Comparison of ENCODE assay signal across 11 cellular contexts in genomic region chr6:26531897-26532296, GRCh38. TPM values are rescaled to one million over a fixed set of nuclear protein-coding genes. Genes with fewer than 3 reads are reported as not detected.
DNase-seq lines count a peak whose midpoint lies in the region; ATAC-seq and TF ChIP-seq lines count a peak whose summit lies in the region.
"Had no signal": no experiment of that assay in that cellular context is flagged by ENCODE, and none has a peak within 500 bp of the region (broad histone marks: within the 10 kb centered on the region; RNA-seq: fewer than 3 reads in every experiment).

No MANE protein-coding gene starts in this region.

- H4K20me1 ChIP-seq in IMR-90 (ENCODE audit: insufficient read depth, low read length), result no peaks in the 10 kb centered on the region

- dilution Hi-C loops in IMR-90 (cut with HindIII; ENCODE audit: low sequenced_read_pairs, unreplicated experiment), result no loop called here

- TF ChIP-seq POLR2A in IMR-90 (IDR thresholded peaks at IDR 0.05; ENCODE audit: low read depth, low read length), result no peak

- no peaks in the 10 kb centered on the region; a peak in 1 of 4 replicates for H3K79me1 ChIP-seq in IMR-90 (ENCODE audit: low read depth in 1 of 2, low read length in 2 of 2)
- H3K79me1 ChIP-seq in neuronal stem cell (ENCODE audit: low read depth, low read length), result no peaks in the 10 kb centered on the region

- ATAC-seq in IMR-90 (ENCODE audit: low read depth) (no peak), SK-N-SH treated with all-trans-retinoic acid at 6 μM for 48 hours (no peak), GM19395 (IDR thresholded peaks at IDR 0.05; ENCODE audit: unreplicated experiment) (no peak)

- in situ Hi-C loops in IMR-90 (cut with MboI; ENCODE audit: low sequenced_read_pairs), result no loop called here

- no peak overlapping the region for H2BK5ac ChIP-seq in IMR-90 (ENCODE audit: low read depth, low read length, poor library complexity, severe bottlenecking)
- H2BK5ac ChIP-seq in neuronal stem cell (ENCODE audit: low read length), result no peak overlapping the region

- BruUV-seq in IMR-90 (replicated peaks; lab: Mats Ljungman, UMichigan), result no TSS peak

- POLR2A ChIA-PET in IMR-90 (lab: Charles Lee; ENCODE audit: unreplicated experiment), result interaction anchor here (0.6 kb wide), 1 partner anchor 616 kb away, joined by 15 read pairs; no protein-coding TSS in a partner anchor

- no peak overlapping the region for H2AFZ ChIP-seq in IMR-90 (replicated peaks; ENCODE audit: low read length, poor library complexity)
- peak overlapping the region; percentile 11 for H2AFZ ChIP-seq in neuronal stem cell (ENCODE audit: low read length)

- DNase-seq in CD1c-positive myeloid dendritic cell (ENCODE audit: extremely low spot score) (peak; percentile 44), IMR-90 (no peak), ascending aorta (ENCODE audit: low spot score in 2 of 2) (peak in 1 of 2 donors; percentile 45), neuronal stem cell (ENCODE audit: low spot score) (no peak), NCI-H82 (lab: John Stamatoyannopoulos, UW) (no peak), SHP77 treated with DMSO at 0.1 percent for 48 hours (lab: John Stamatoyannopoulos, UW) (no peak)
- DNase-seq: NCI-H345; stimulated activated CD4-positive, alpha-beta T cell treated with anti-CD3 and anti-CD28 coated beads, Interleukin-1b, Interleukin-23, amount 100 ng/mL, for 48 hours; testis had no signal

- H3K9ac ChIP-seq in IMR-90 (ENCODE audit: low read depth, low read length) (no peak overlapping the region), neuronal stem cell (ENCODE audit: low read depth, low read length, poor library complexity) (no peak overlapping the region)

- H3K9me1 ChIP-seq in IMR-90 (ENCODE audit: insufficient read depth, low read length), result peaks cover 3% of the 10 kb centered on the region; the same call in 1 of the 2 replicates

- WGBS in IMR-90 (ENCODE audit: extremely low coverage in 2 of 2, insufficient read length in 1 of 2), 2 experiments, result no CpG with 5 or more reads among the region's 1 CpG
- no CpG with 5 or more reads among the region's 1 CpG for WGBS in neuronal stem cell (ENCODE audit: extremely low coverage in 2 of 2, insufficient read length in 2 of 2, insufficient replicate concordance in 1 of 2), 2 donors

- H3K27ac ChIP-seq in IMR-90 (ENCODE audit: insufficient read depth, low read length) (no peak overlapping the region), ascending aorta (peak overlapping the region; percentile 79 to 85), neuronal stem cell (replicated peaks; ENCODE audit: low read length) (no peak overlapping the region)

- H4K8ac ChIP-seq in IMR-90 (ENCODE audit: low read depth in 2 of 2, low read length in 2 of 2) (no peak overlapping the region), neuronal stem cell (ENCODE audit: low read depth, low read length) (no peak overlapping the region)

- H3K23ac ChIP-seq in IMR-90 (ENCODE audit: low read depth, low read length) (0 out of 2 replicates have a peak overlapping the region, but pooled peaks have one; percentile 19), neuronal stem cell (ENCODE audit: low read depth, low read length, poor library complexity) (no peak overlapping the region)

- no peak overlapping the region for H2BK20ac ChIP-seq in IMR-90 (ENCODE audit: low read depth, low read length)

- CTCF ChIA-PET in IMR-90 (lab: Yijun Ruan, JAX), result no interaction called here

- H4K5ac ChIP-seq in IMR-90 (ENCODE audit: low read depth, low read length), result no peak overlapping the region

- H3K27me3 ChIP-seq in IMR-90 (ENCODE audit: control insufficient read depth, insufficient read depth, low read length), result no peaks in the 10 kb centered on the region
- H3K27me3 ChIP-seq in ascending aorta, result no peaks in the 10 kb centered on the region
- peaks cover 0 to 8% (median 0%) of the 10 kb centered on the region in 3 experiments for H3K27me3 ChIP-seq in neuronal stem cell (ENCODE audit: control insufficient read depth in 3 of 3, insufficient read depth in 3 of 3, low read depth in 1 of 3, low read length in 3 of 3)
- H3K27me3 ChIP-seq: testis had no signal

- no peak overlapping the region for H2AK9ac ChIP-seq in IMR-90 (replicated peaks; ENCODE audit: low read depth, low read length, poor library complexity)

- H2AK5ac ChIP-seq in IMR-90 (ENCODE audit: low read depth, low read length) (no peak overlapping the region), neuronal stem cell (ENCODE audit: low read depth, low read length) (no peak overlapping the region)

- H2BK120ac ChIP-seq in IMR-90 (ENCODE audit: low read depth, low read length) (no peak overlapping the region), neuronal stem cell (ENCODE audit: low read depth, low read length) (no peak overlapping the region)

- H2BK15ac ChIP-seq in IMR-90 (ENCODE audit: low read depth, low read length) (no peak overlapping the region), neuronal stem cell (ENCODE audit: low read length) (no peak overlapping the region)

- H3K18ac ChIP-seq in IMR-90 (ENCODE audit: low read depth, low read length), result no peak overlapping the region
- H3K18ac ChIP-seq in neuronal stem cell (ENCODE audit: low read length), result no peak overlapping the region

- no peaks in the 10 kb centered on the region for H3K9me3 ChIP-seq in IMR-90 (ENCODE audit: control insufficient read depth, insufficient read depth, low read length)
- no peaks in the 10 kb centered on the region for H3K9me3 ChIP-seq in ascending aorta
- H3K9me3 ChIP-seq in neuronal stem cell (replicated peaks in 1 of 2; ENCODE audit: control insufficient read depth in 2 of 2, insufficient read depth in 1 of 2, low read depth in 1 of 2, low read length in 2 of 2), result no peaks in the 10 kb centered on the region
- H3K9me3 ChIP-seq: testis had no signal

- H3K14ac ChIP-seq in IMR-90 (replicated peaks; ENCODE audit: low read depth, low read length), result no peak overlapping the region
- no peak overlapping the region for H3K14ac ChIP-seq in neuronal stem cell (ENCODE audit: low read length)

- TF ChIP-seq RAD21 in IMR-90 (IDR thresholded peaks at IDR 0.05; ENCODE audit: low read length), result no peak

- H3K4me3 ChIP-seq in IMR-90 (ENCODE audit: insufficient read depth, low read depth, low read length) (no peak overlapping the region), ascending aorta (no peak overlapping the region), neuronal stem cell (ENCODE audit: low read length in 2 of 2) (no peak overlapping the region)

- no peak for TF ChIP-seq CTCF in IMR-90 (conservative IDR thresholded peaks at IDR 0.05; ENCODE audit: low read depth, low read length)
- TF ChIP-seq CTCF in ascending aorta (IDR thresholded peaks at IDR 0.05), result no peak

- intact Hi-C loops in IMR-90 (cut with micrococcal nuclease) (loop anchor here (2.0 kb wide), 1 partner anchor 191 kb away; no protein-coding TSS in a partner anchor), ascending aorta (cut with DNase I) (loop anchor here (1.0 to 10.0 kb wide), 2 partner anchors 11 to 357 kb away; no protein-coding TSS in a partner anchor)

- no peak overlapping the region for H3K56ac ChIP-seq in IMR-90 (ENCODE audit: extremely low read depth, insufficient read depth, low read length)

- H3K4me1 ChIP-seq in IMR-90 (ENCODE audit: control insufficient read depth, insufficient read depth, low read length) (peaks cover 2% of the 10 kb centered on the region; the same call in 1 of the 2 replicates), ascending aorta (peaks cover 5 to 22% of the 10 kb centered on the region in 2 donors), neuronal stem cell (ENCODE audit: control insufficient read depth in 2 of 2, insufficient read depth in 1 of 2, low read depth in 1 of 2, low read length in 2 of 2) (peaks cover 0 to 3% of the 10 kb centered on the region in 2 donors)

- no peak overlapping the region for H3K4me2 ChIP-seq in IMR-90 (ENCODE audit: low read depth, low read length)
- H3K4me2 ChIP-seq in neuronal stem cell (ENCODE audit: insufficient read depth, low read length, poor library complexity, severe bottlenecking), result no peak overlapping the region

- no peak overlapping the region for H2BK12ac ChIP-seq in neuronal stem cell (ENCODE audit: low read length)

- H3K4ac ChIP-seq in IMR-90 (ENCODE audit: low read depth, low read length) (no peak overlapping the region), neuronal stem cell (ENCODE audit: low read length) (no peak overlapping the region)

- H4K91ac ChIP-seq in IMR-90 (ENCODE audit: insufficient read depth, low read depth, low read length), result no peak overlapping the region
- H4K91ac ChIP-seq in neuronal stem cell (ENCODE audit: low read depth, low read length, poor library complexity), result no peak overlapping the region

- H3K36me3 ChIP-seq in IMR-90 (ENCODE audit: control insufficient read depth, insufficient read depth, low read length), result no peaks in the 10 kb centered on the region
- H3K36me3 ChIP-seq in ascending aorta, result no peaks in the 10 kb centered on the region
- H3K36me3 ChIP-seq in neuronal stem cell (replicated peaks in 1 of 2; ENCODE audit: control insufficient read depth in 2 of 2, insufficient read depth in 2 of 2, low read length in 2 of 2), result no peaks in the 10 kb centered on the region

TF ChIP-seq in IMR-90, 13 proteins besides CTCF, POLR2A, EP300 and RAD21 (continues in another document):
- TF ChIP-seq RFX5 (IDR thresholded peaks at IDR 0.05; ENCODE audit: low read depth, low read length) (no peak), RCOR1 (IDR thresholded peaks at IDR 0.05; ENCODE audit: insufficient replicate concordance, low read length) (no peak), NFE2L2 (IDR thresholded peaks at IDR 0.05; ENCODE audit: low read depth, low read length) (no peak), CEBPB (IDR thresholded peaks at IDR 0.05; ENCODE audit: low read depth, low read length) (no peak)

TF ChIP-seq in SK-N-SH treated with all-trans-retinoic acid at 6 μM for 48 hours, 23 proteins besides CTCF, POLR2A, EP300 and RAD21 (continues in another document):
- TF ChIP-seq ZFP3 (CRISPR knock-in tag; IDR thresholded peaks at IDR 0.05) (no peak), ZNF70 (CRISPR knock-in tag; IDR thresholded peaks at IDR 0.05) (no peak), ZNF565 (CRISPR knock-in tag; conservative IDR thresholded peaks at IDR 0.05; ENCODE audit: low read depth) (no peak), TOX (CRISPR knock-in tag; IDR thresholded peaks at IDR 0.05; ENCODE audit: borderline replicate concordance) (no peak), ARNTL (CRISPR knock-in tag; IDR thresholded peaks at IDR 0.05; ENCODE audit: borderline replicate concordance, low read depth) (no peak)

RNA-seq across cellular contexts. Expression of gene HMGN4, which starts 6.3 kb away (rescaled TPM):
- 49.2 and 50.2 TPM in 2 replicates for total RNA-seq in IMR-90 (2012; rRNA removed)
- polyA plus RNA-seq in IMR-90 (2012; rRNA removed), result 36.0 and 46.4 TPM in 2 replicates
- polyA plus RNA-seq in IMR-90 (2012; cell fraction: cytosol; rRNA removed), result 13.5 and 14.4 TPM in 2 replicates
- polyA plus RNA-seq in IMR-90 (2012; cell fraction: nucleus; rRNA removed; ENCODE audit: low replicate concordance), result 4.4 and 20.9 TPM in 2 replicates
- 20.6 TPM for total RNA-seq in ascending aorta
- 47.8 TPM for polyA plus RNA-seq in neuronal stem cell (2013, experiment 1 of 2)
- polyA plus RNA-seq in neuronal stem cell (2013, experiment 2 of 2), result 44.3 TPM

RNA-seq across cellular contexts. Expression of gene BTN1A1, which starts 31.8 kb away (rescaled TPM):
- total RNA-seq in IMR-90 (2012; rRNA removed), result not detected in 2 replicates
- not detected in 2 replicates for polyA plus RNA-seq in IMR-90 (2012; rRNA removed)
- polyA plus RNA-seq in IMR-90 (2012; cell fraction: cytosol; rRNA removed), result not detected in 2 replicates
- not detected in 2 replicates for polyA plus RNA-seq in IMR-90 (2012; cell fraction: nucleus; rRNA removed; ENCODE audit: low replicate concordance)
- total RNA-seq in ascending aorta, result not detected
- polyA plus RNA-seq in neuronal stem cell (2013, experiment 1 of 2), result 0.04 TPM
- 0.04 TPM for polyA plus RNA-seq in neuronal stem cell (2013, experiment 2 of 2)

Comparison
In these comparisons a context has a peak if more than half of its experiments do, and no peak if none do; other contexts are left out.
1. H3K27ac ChIP-seq: peak in ascending aorta (2 of 2); none in IMR-90 (single experiment) and neuronal stem cell (single experiment).